In genomic region chr9:98164912-98165311, GRCh38 we compare ENCODE assay signal across 15 cellular contexts.
"Had no signal": no experiment of that assay in that cellular context is flagged by ENCODE, and none has a peak within 500 bp of the region (broad histone marks: within the 10 kb centered on the region; RNA-seq: fewer than 3 reads in every experiment).

No MANE protein-coding gene starts in this region.

- H3K36me3 ChIP-seq: thoracic aorta had no signal

- H3K27me3 Mint-ChIP-seq: activated naive CD8-positive, alpha-beta T cell treated with anti-CD3 and anti-CD28 coated beads, Interleukin-2, amount 50 U/mL, for 24 hours had no signal

- H3K4me3 ChIP-seq: lung, thoracic aorta had no signal

- H3K27ac Mint-ChIP-seq: activated naive CD4-positive, alpha-beta T cell treated with anti-CD3 and anti-CD28 coated beads for 36 hours; activated naive CD8-positive, alpha-beta T cell treated with anti-CD3 and anti-CD28 coated beads, Interleukin-2, amount 50 U/mL, for 24 hours had no signal

- H3K9me3 ChIP-seq: thoracic aorta had no signal

- H3K4me3 Mint-ChIP-seq: activated naive CD4-positive, alpha-beta T cell treated with anti-CD3 and anti-CD28 coated beads for 36 hours; activated naive CD8-positive, alpha-beta T cell treated with anti-CD3 and anti-CD28 coated beads, Interleukin-2, amount 50 U/mL, for 24 hours; neural crest cell had no signal

- DNase-seq: activated CD4-positive, alpha-beta T cell treated with anti-CD3 and anti-CD28 coated beads, Interleukin-2, amount 50 U/mL, for 1 hour; activated CD4-positive, CD25-positive, alpha-beta regulatory T cell; activated naive CD4-positive, alpha-beta T cell treated with anti-CD3 and anti-CD28 coated beads for 36 hours; activated naive CD8-positive, alpha-beta T cell treated with anti-CD3 and anti-CD28 coated beads, Interleukin-2, amount 50 U/mL, for 24 hours; activated T-cell treated with anti-CD3 and anti-CD28 coated beads for 4 hours; dermis blood vessel endothelial cell; midbrain; stimulated activated CD4-positive, alpha-beta T cell treated with anti-CD3 and anti-CD28 coated beads, Interleukin-12 subunit alpha, Interleukin-12 subunit beta, amount 100 ng/mL, for 4 hours; stimulated activated CD4-positive, alpha-beta T cell treated with anti-CD3 and anti-CD28 coated beads, Interleukin-2, amount 100 ng/mL, for 24 hours had no signal

- H3K9me3 Mint-ChIP-seq: activated naive CD4-positive, alpha-beta T cell treated with anti-CD3 and anti-CD28 coated beads for 36 hours; activated naive CD8-positive, alpha-beta T cell treated with anti-CD3 and anti-CD28 coated beads, Interleukin-2, amount 50 U/mL, for 24 hours; neural crest cell had no signal

- ATAC-seq: activated naive CD8-positive, alpha-beta T cell treated with anti-CD3 and anti-CD28 coated beads, Interleukin-2, amount 50 U/mL, for 24 hours; sciatic nerve had no signal

- H3K27ac ChIP-seq: thoracic aorta had no signal

- FAIRE-seq: astrocyte, bronchial epithelial cell had no signal
